Comparison of ENCODE assay signal across 8 cellular contexts in the genomic region with DNA sequence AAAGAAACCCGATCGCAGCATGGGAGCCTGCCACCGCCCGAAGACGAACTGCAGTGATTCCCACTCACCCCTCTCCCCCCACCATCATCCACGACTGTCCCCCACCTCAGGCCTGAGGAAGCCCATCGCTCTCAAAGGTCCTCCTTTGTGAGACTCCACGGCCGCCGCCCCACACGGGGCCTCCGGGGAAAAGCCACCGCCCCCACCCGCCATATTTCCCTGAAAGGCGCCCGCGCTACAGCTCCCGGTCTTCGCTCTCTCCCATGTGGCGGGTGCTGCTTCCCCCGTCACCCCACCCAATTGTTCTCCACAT. TPM values are rescaled to one million over a fixed set of nuclear protein-coding genes. Genes with fewer than 3 reads are reported as not detected.
DNase-seq lines count a peak whose midpoint lies in the region; ATAC-seq and TF ChIP-seq lines count a peak whose summit lies in the region.

No MANE protein-coding gene starts in this region.

- H2AFZ ChIP-seq in MM.1S (ENCODE audit: low read length) = no peak overlapping the region

- H3K9me3 Mint-ChIP-seq in activated naive CD4-positive, alpha-beta T cell treated with anti-CD3 and anti-CD28 coated beads for 36 hours = no peaks in the 10 kb centered on the region
- no peaks in the 10 kb centered on the region for H3K9me3 Mint-ChIP-seq in stimulated activated naive CD8-positive, alpha-beta T cell treated with anti-CD3 and anti-CD28 coated beads, Interleukin-15, Interleukin-2, amounts not matched to agents 100 ng/mL and 50 ng/mL, for 24 hours

- H3K4me1 Mint-ChIP-seq in activated naive CD4-positive, alpha-beta T cell treated with anti-CD3 and anti-CD28 coated beads for 36 hours (ENCODE audit: low read depth) = peaks cover 36% of the 10 kb centered on the region
- peaks cover 40% of the 10 kb centered on the region for H3K4me1 Mint-ChIP-seq in stimulated activated naive CD8-positive, alpha-beta T cell treated with anti-CD3 and anti-CD28 coated beads, Interleukin-15, Interleukin-2, amounts not matched to agents 100 ng/mL and 50 ng/mL, for 24 hours (ENCODE audit: low read depth)

- peaks cover 14% of the 10 kb centered on the region for H3F3A ChIP-seq in MM.1S (ENCODE audit: insufficient read depth, low read length)

- peak overlapping the region; percentile 76; the same call in 1 of the 2 replicates for H3K27ac ChIP-seq in MM.1S (ENCODE audit: low read length)
- peak overlapping the region; percentile 95 to 99 for H3K27ac ChIP-seq in breast epithelium
- peak overlapping the region; percentile 92 to 95 for H3K27ac ChIP-seq in left lung

- peaks cover 41% of the 10 kb centered on the region for H4K20me1 ChIP-seq in MM.1S (ENCODE audit: insufficient read depth, low read length)

- H3K79me2 ChIP-seq in MM.1S (ENCODE audit: low read length) = peaks cover 57% of the 10 kb centered on the region

- TF ChIP-seq CTCF in MM.1S (IDR thresholded peaks at IDR 0.05; ENCODE audit: low read length) (no peak), breast epithelium (IDR thresholded peaks at IDR 0.05) (no peak), left lung (IDR thresholded peaks at IDR 0.05) (no peak)

- peak; percentile 47 for ATAC-seq in left lung
- ATAC-seq in HG02588 (IDR thresholded peaks at IDR 0.05; ENCODE audit: unreplicated experiment) = no peak

- no peaks in the 10 kb centered on the region for H3K27me3 Mint-ChIP-seq in activated naive CD4-positive, alpha-beta T cell treated with anti-CD3 and anti-CD28 coated beads for 36 hours (ENCODE audit: low read depth)
- H3K27me3 Mint-ChIP-seq in stimulated activated naive CD8-positive, alpha-beta T cell treated with anti-CD3 and anti-CD28 coated beads, Interleukin-15, Interleukin-2, amounts not matched to agents 100 ng/mL and 50 ng/mL, for 24 hours = no peaks in the 10 kb centered on the region

- no peak for DNase-seq in activated naive CD4-positive, alpha-beta T cell treated with anti-CD3 and anti-CD28 coated beads for 36 hours
- no peak for DNase-seq in activated naive CD4-positive, alpha-beta T cell treated with Interleukin-2 at 50 U/mL for 16 hours
- DNase-seq in MM.1S (no peak), breast epithelium (ENCODE audit: low spot score in 2 of 2) (peak in 1 of 2 donors; percentile 60), left lung (peak; percentile 50 to 88), NCI-H146 treated with DMSO at 0.1 percent for 48 hours (lab: John Stamatoyannopoulos, UW; ENCODE audit: unreplicated experiment) (no peak)

- peaks cover 13% of the 10 kb centered on the region for H3K4me1 ChIP-seq in MM.1S (ENCODE audit: low read length)
- peaks cover 0 to 12% of the 10 kb centered on the region in 2 donors for H3K4me1 ChIP-seq in breast epithelium
- H3K4me1 ChIP-seq in left lung = peaks cover 14 to 57% of the 10 kb centered on the region in 2 donors

- no peak for TF ChIP-seq POLR2A in breast epithelium (IDR thresholded peaks at IDR 0.05)

- peak overlapping the region; percentile 100 for H3K27ac Mint-ChIP-seq in activated naive CD4-positive, alpha-beta T cell treated with anti-CD3 and anti-CD28 coated beads for 36 hours
- H3K27ac Mint-ChIP-seq in stimulated activated naive CD8-positive, alpha-beta T cell treated with anti-CD3 and anti-CD28 coated beads, Interleukin-15, Interleukin-2, amounts not matched to agents 100 ng/mL and 50 ng/mL, for 24 hours = peak overlapping the region; percentile 100

- H3K9me2 ChIP-seq in MM.1S (replicated peaks; ENCODE audit: insufficient read depth, low read length) = no peaks in the 10 kb centered on the region

- H3K4me3 ChIP-seq in MM.1S (ENCODE audit: low read length) (peak overlapping the region; percentile 82), breast epithelium (peak overlapping the region; percentile 79 to 81 (median 80)), left lung (peak overlapping the region; percentile 71 to 87)

- H3K9me3 ChIP-seq in MM.1S (replicated peaks; ENCODE audit: insufficient read depth, low read length) (no peaks in the 10 kb centered on the region), breast epithelium (no peaks in the 10 kb centered on the region), left lung (no peaks in the 10 kb centered on the region)

- H3K36me3 Mint-ChIP-seq in activated naive CD4-positive, alpha-beta T cell treated with anti-CD3 and anti-CD28 coated beads for 36 hours (ENCODE audit: low read depth) = peaks cover 43% of the 10 kb centered on the region
- H3K36me3 Mint-ChIP-seq in stimulated activated naive CD8-positive, alpha-beta T cell treated with anti-CD3 and anti-CD28 coated beads, Interleukin-15, Interleukin-2, amounts not matched to agents 100 ng/mL and 50 ng/mL, for 24 hours (ENCODE audit: low read depth) = peaks cover 41% of the 10 kb centered on the region

- H3K36me3 ChIP-seq in MM.1S (replicated peaks; ENCODE audit: insufficient read depth, low read length) (no peaks in the 10 kb centered on the region; the same call in 1 of the 2 replicates), breast epithelium (no peaks in the 10 kb centered on the region), left lung (peaks cover 0 to 17% of the 10 kb centered on the region in 2 donors)

- peak overlapping the region; percentile 99 for H3K4me3 Mint-ChIP-seq in activated naive CD4-positive, alpha-beta T cell treated with anti-CD3 and anti-CD28 coated beads for 36 hours
- peak overlapping the region; percentile 99 for H3K4me3 Mint-ChIP-seq in stimulated activated naive CD8-positive, alpha-beta T cell treated with anti-CD3 and anti-CD28 coated beads, Interleukin-15, Interleukin-2, amounts not matched to agents 100 ng/mL and 50 ng/mL, for 24 hours

- CTCF ChIA-PET in activated naive CD4-positive, alpha-beta T cell treated with anti-CD3 and anti-CD28 coated beads for 36 hours (lab: Charles Lee) = interaction anchor here (2.7 kb wide), 1 partner anchor 34 kb away, joined by 12 read pairs; no protein-coding TSS in a partner anchor

- intact Hi-C loops in activated naive CD4-positive, alpha-beta T cell treated with anti-CD3 and anti-CD28 coated beads for 36 hours (cut with micrococcal nuclease) = loop anchor here (1.0 to 2.0 kb wide), 3 partner anchors 19 to 34 kb away; no protein-coding TSS in a partner anchor
- intact Hi-C loops in breast epithelium (cut with DNase I; ENCODE audit: low total_unique reads) = loop anchor here (5.0 kb wide), 1 partner anchor 613 kb away; no protein-coding TSS in a partner anchor
- intact Hi-C loops in left lung (cut with DNase I) = no loop called here

- peak overlapping the region; percentile 74 for H3K4me2 ChIP-seq in MM.1S (ENCODE audit: low read depth, low read length)

- H3K27me3 ChIP-seq in MM.1S (replicated peaks; ENCODE audit: insufficient read depth, low read length) = no peaks in the 10 kb centered on the region
- no peaks in the 10 kb centered on the region for H3K27me3 ChIP-seq in breast epithelium
- no peaks in the 10 kb centered on the region for H3K27me3 ChIP-seq in left lung

- peak overlapping the region; percentile 92 for H3K9ac ChIP-seq in MM.1S (ENCODE audit: low read length)

RNA-seq across cellular contexts. Expression of a gene that starts 0.7 kb away (rescaled TPM):
- total RNA-seq in activated naive CD4-positive, alpha-beta T cell treated with anti-CD3 and anti-CD28 coated beads for 36 hours = 100 to 1,000 TPM; 528 to 576 TPM
- total RNA-seq in breast epithelium (100 to 1,000 TPM; 481 to 610 (median 518) TPM), left lung (100 to 1,000 TPM; 437 to 455 TPM)

RNA-seq across cellular contexts. Expression of a gene that starts 56.7 kb away (rescaled TPM):
- 10 to 100 TPM; 10.6 to 14.1 TPM for total RNA-seq in activated naive CD4-positive, alpha-beta T cell treated with anti-CD3 and anti-CD28 coated beads for 36 hours
- total RNA-seq in breast epithelium = 10 to 100 TPM; 73.7 to 84.5 (median 76.8) TPM
- 10 to 100 TPM; 65.4 to 84.0 TPM for total RNA-seq in left lung

Comparison
In these comparisons a context has a peak if more than half of its experiments do, and no peak if none do; other contexts are left out.
1. DNase-seq: peak in left lung (2 of 2); none in activated naive CD4-positive, alpha-beta T cell treated with anti-CD3 and anti-CD28 coated beads for 36 hours (single experiment), activated naive CD4-positive, alpha-beta T cell treated with Interleukin-2 at 50 U/mL for 16 hours (single experiment), MM.1S (single experiment) and NCI-H146 treated with DMSO at 0.1 percent for 48 hours (single experiment).
2. RNA of a gene that starts 56.7 kb away (total RNA-seq): 65.4 to 84.0 TPM in left lung and 73.7 to 84.5 TPM in breast epithelium; 10.6 to 14.1 TPM in activated naive CD4-positive, alpha-beta T cell treated with anti-CD3 and anti-CD28 coated beads for 36 hours; every median in the first group is over 4 times any median in the second.
3. intact Hi-C loops: an anchor here in activated naive CD4-positive, alpha-beta T cell treated with anti-CD3 and anti-CD28 coated beads for 36 hours (1.0 to 2.0 kb wide) and breast epithelium (5.0 kb wide); none called in left lung.
4. Peak in every context shown above with its lines, with median percentiles within 50 percentile points of each other: H3K27ac ChIP-seq and H3K4me3 ChIP-seq.